In genomic region chr7:149198161-149198816, GRCh38 we compare ENCODE assay signal across 1 cellular context.
TF ChIP-seq lines count a peak whose summit lies in the region.

No MANE protein-coding gene starts in this region.

TF ChIP-seq in GM12878, 131 proteins besides CTCF, POLR2A, EP300 and RAD21:
- no peak for TF ChIP-seq GATAD2B (conservative IDR thresholded peaks at IDR 0.05; ENCODE audit: low read depth)
- TF ChIP-seq FOXK2 (IDR thresholded peaks at IDR 0.05) = no peak
- TF ChIP-seq HDGF (IDR thresholded peaks at IDR 0.05) = no peak
- no peak for TF ChIP-seq SUPT20H (IDR thresholded peaks at IDR 0.05; ENCODE audit: borderline replicate concordance, control insufficient read depth, low read depth, low read length)
- TF ChIP-seq, protein P1, sequence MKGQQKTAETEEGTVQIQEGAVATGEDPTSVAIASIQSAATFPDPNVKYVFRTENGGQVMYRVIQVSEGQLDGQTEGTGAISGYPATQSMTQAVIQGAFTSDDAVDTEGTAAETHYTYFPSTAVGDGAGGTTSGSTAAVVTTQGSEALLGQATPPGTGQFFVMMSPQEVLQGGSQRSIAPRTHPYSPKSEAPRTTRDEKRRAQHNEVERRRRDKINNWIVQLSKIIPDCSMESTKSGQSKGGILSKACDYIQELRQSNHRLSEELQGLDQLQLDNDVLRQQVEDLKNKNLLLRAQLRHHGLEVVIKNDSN (IDR thresholded peaks at IDR 0.05; ENCODE audit: borderline replicate concordance, extremely low read length, insufficient read depth, low read depth, low read length) = no peak
- no peak for TF ChIP-seq SRF (IDR thresholded peaks at IDR 0.05; ENCODE audit: low read depth in 2 of 2, low read length in 2 of 2)
- TF ChIP-seq SIN3A (IDR thresholded peaks at IDR 0.05; ENCODE audit: low read depth, low read length) = no peak
- no peak for TF ChIP-seq HDAC6 (IDR thresholded peaks at IDR 0.05; ENCODE audit: unreplicated experiment)
- TF ChIP-seq ATF7 (IDR thresholded peaks at IDR 0.05; ENCODE audit: low read depth) = no peak
- no peak for TF ChIP-seq SUZ12 (IDR thresholded peaks at IDR 0.05; ENCODE audit: unreplicated experiment)
- TF ChIP-seq ZNF687 (IDR thresholded peaks at IDR 0.05) = no peak
- no peak for TF ChIP-seq RELA (IDR thresholded peaks at IDR 0.05; ENCODE audit: borderline replicate concordance, partially characterized antibody)
- no peak for TF ChIP-seq DPF2 (IDR thresholded peaks at IDR 0.05)
- no peak for TF ChIP-seq MTA2 (IDR thresholded peaks at IDR 0.05; ENCODE audit: low read depth)
- no peak for TF ChIP-seq BCLAF1 (IDR thresholded peaks at IDR 0.05)
- TF ChIP-seq, protein P2, sequence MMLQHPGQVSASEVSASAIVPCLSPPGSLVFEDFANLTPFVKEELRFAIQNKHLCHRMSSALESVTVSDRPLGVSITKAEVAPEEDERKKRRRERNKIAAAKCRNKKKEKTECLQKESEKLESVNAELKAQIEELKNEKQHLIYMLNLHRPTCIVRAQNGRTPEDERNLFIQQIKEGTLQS (IDR thresholded peaks at IDR 0.05; ENCODE audit: borderline replicate concordance, extremely low read depth, low read depth, low read length) = no peak
- no peak for TF ChIP-seq ZSCAN29 (IDR thresholded peaks at IDR 0.05)
